ENCODE assay signal across 9 cellular contexts in genomic region chr15:65612616-65612946, GRCh38. TPM values are rescaled to one million over a fixed set of nuclear protein-coding genes. Genes with fewer than 3 reads are reported as not detected.
DNase-seq lines count a peak whose midpoint lies in the region; ATAC-seq and TF ChIP-seq lines count a peak whose summit lies in the region.
"Had no signal": no experiment of that assay in that cellular context is flagged by ENCODE, and none has a peak within 500 bp of the region (broad histone marks: within the 10 kb centered on the region; RNA-seq: fewer than 3 reads in every experiment).

No MANE protein-coding gene starts in this region.

- no peaks in the 10 kb centered on the region for H3K9me3 ChIP-seq in BLaER1 treated with 17β-estradiol and CSF1 and Interleukin-3, amounts not matched to agents 10 nM and 100 nM (replicated peaks in 1 of 11)

- peaks cover 31 to 44% (median 40%) of the 10 kb centered on the region in 10 experiments for H3K4me1 ChIP-seq in BLaER1 treated with 17β-estradiol and CSF1 and Interleukin-3, amounts not matched to agents 10 nM and 100 nM

- POLR2A ChIA-PET in MCF 10A (lab: Yijun Ruan, JAX): interaction anchor here (0.8 to 4.2 kb wide), 5 partner anchors 19 to 257 kb away, joined by 3 to 51 read pairs (median 9); partner anchors contain the start of genes DENND4A and RAB11A

- H3K4me3 Mint-ChIP-seq in MCF 10A (ENCODE audit: unreplicated experiment) (peak overlapping the region; percentile 89), natural killer cell (peak overlapping the region; percentile 99)

- no TSS peak for BruUV-seq in MCF 10A (replicated peaks; lab: Mats Ljungman, UMichigan)

- no peak overlapping the region; a peak in 3 of 22 replicates for H3K27ac ChIP-seq in BLaER1 treated with 17β-estradiol and CSF1 and Interleukin-3, amounts not matched to agents 10 nM and 100 nM

- peak overlapping the region; percentile 74 to 96 (median 87); a peak in 21 of 22 replicates for H3K4me2 ChIP-seq in BLaER1 treated with 17β-estradiol and CSF1 and Interleukin-3, amounts not matched to agents 10 nM and 100 nM

- H4K20me1 ChIP-seq in BLaER1 treated with 17β-estradiol and CSF1 and Interleukin-3, amounts not matched to agents 10 nM and 100 nM: no peaks in the 10 kb centered on the region

- DNase-seq in HS-5 (ENCODE audit: low read depth) (peak; percentile 14), MCF 10A (ENCODE audit: unreplicated experiment) (no peak), natural killer cell (no peak), left lobe of liver (ENCODE audit: low spot score) (no peak)
- DNase-seq: DMS 273 treated with DMSO at 0.1 percent for 48 hours had no signal

- no peak for ATAC-seq in natural killer cell
- ATAC-seq in GM18870 (IDR thresholded peaks at IDR 0.05; ENCODE audit: unreplicated experiment): no peak
- no peak for ATAC-seq in GM19395 (IDR thresholded peaks at IDR 0.05; ENCODE audit: unreplicated experiment)
- ATAC-seq in GM21390 (IDR thresholded peaks at IDR 0.05; ENCODE audit: unreplicated experiment): no peak
- no peak for ATAC-seq in left lobe of liver

- no peak for TF ChIP-seq CTCF in MCF 10A (IDR thresholded peaks at IDR 0.05; ENCODE audit: unreplicated experiment)
- TF ChIP-seq CTCF in natural killer cell (IDR thresholded peaks at IDR 0.05): no peak

- CTCF ChIA-PET in MCF 10A (lab: Yijun Ruan, JAX): interaction anchor here (0.6 to 1.4 kb wide), 5 partner anchors 18 to 242 kb away, joined by 3 to 4 read pairs (median 3); no protein-coding TSS in a partner anchor

- intact Hi-C loops in MCF 10A (cut with micrococcal nuclease): no loop called here
- intact Hi-C loops in natural killer cell (cut with micrococcal nuclease): no loop called here

- H3K27me3 ChIP-seq in BLaER1 treated with 17β-estradiol and CSF1 and Interleukin-3, amounts not matched to agents 10 nM and 100 nM: no peaks in the 10 kb centered on the region

- no peak overlapping the region for H3K4me3 ChIP-seq in BLaER1 treated with 17β-estradiol and CSF1 and Interleukin-3, amounts not matched to agents 10 nM and 100 nM

- no peaks in the 10 kb centered on the region for H3K9me3 Mint-ChIP-seq in MCF 10A (ENCODE audit: unreplicated experiment)
- no peaks in the 10 kb centered on the region for H3K9me3 Mint-ChIP-seq in natural killer cell

- peaks cover 0 to 8% (median 0%) of the 10 kb centered on the region in 11 experiments; a peak in 5 of 22 replicates for H3K36me3 ChIP-seq in BLaER1 treated with 17β-estradiol and CSF1 and Interleukin-3, amounts not matched to agents 10 nM and 100 nM

- H3K36me3 Mint-ChIP-seq in MCF 10A (ENCODE audit: insufficient read depth, unreplicated experiment) (no peaks in the 10 kb centered on the region), natural killer cell (no peaks in the 10 kb centered on the region)

- H3K9ac ChIP-seq in BLaER1 treated with 17β-estradiol and CSF1 and Interleukin-3, amounts not matched to agents 10 nM and 100 nM: peak overlapping the region in 5 of 11 experiments; percentile 97 to 99 (median 98); a peak in 4 of 22 replicates

- H3K27me3 Mint-ChIP-seq in MCF 10A (ENCODE audit: insufficient read depth, unreplicated experiment): no peaks in the 10 kb centered on the region
- H3K27me3 Mint-ChIP-seq in natural killer cell (ENCODE audit: low read depth in 2 of 2): no peaks in the 10 kb centered on the region

- H3K27ac Mint-ChIP-seq in MCF 10A (ENCODE audit: low read depth, unreplicated experiment) (no peak overlapping the region), natural killer cell (peak overlapping the region; percentile 97)

- H3K4me1 Mint-ChIP-seq in MCF 10A (ENCODE audit: insufficient read depth, unreplicated experiment) (peaks cover 15% of the 10 kb centered on the region), natural killer cell (peaks cover 22 to 34% of the 10 kb centered on the region in 2 donors)

RNA-seq across cellular contexts. Expression of gene INTS14, which starts 1.6 kb away (rescaled TPM):
- 43.9 and 47.0 TPM in 2 replicates for total RNA-seq in MCF 10A (2022)
- 10 to 100 TPM; 23.5 to 33.6 (median 26.4) TPM for total RNA-seq in natural killer cell
- total RNA-seq in left lobe of liver: 14.3 TPM

RNA-seq across cellular contexts. Expression of gene SLC24A1, which starts 9.2 kb away (rescaled TPM):
- total RNA-seq in MCF 10A (2022): 8.2 TPM in 2 replicates
- total RNA-seq in natural killer cell: 10 to 100 TPM in 1 of 3 donors, 1 to 10 TPM in 2; 6.9 to 12.5 (median 7.8) TPM
- 5.9 TPM for total RNA-seq in left lobe of liver
